Comparison of ENCODE assay signal across 15 cellular contexts in genomic region chr17:17580662-17581470, GRCh38. TPM values are rescaled to one million over a fixed set of nuclear protein-coding genes. Genes with fewer than 3 reads are reported as not detected.
A peak's percentile ranks its signal among the peaks of the same experiment; 100 is the strongest.
DNase-seq lines count a peak whose midpoint lies in the region; ATAC-seq and TF ChIP-seq lines count a peak whose summit lies in the region.
"Had no signal": no experiment of that assay in that cellular context is flagged by ENCODE, and none has a peak within 500 bp of the region (broad histone marks: within the 10 kb centered on the region; RNA-seq: fewer than 3 reads in every experiment).

No MANE protein-coding gene starts in this region.

- peak overlapping the region; percentile 74 for H3K27ac Mint-ChIP-seq in HFFc6
- peak overlapping the region; percentile 59 for H3K27ac Mint-ChIP-seq in chondrocyte (ENCODE audit: unreplicated experiment)
- H3K27ac Mint-ChIP-seq in nephron progenitor cell = peak overlapping the region; percentile 93

- H3K4me1 Mint-ChIP-seq in HFFc6 (ENCODE audit: low read depth) = peaks cover 27% of the 10 kb centered on the region
- peaks cover 9% of the 10 kb centered on the region for H3K4me1 Mint-ChIP-seq in chondrocyte (ENCODE audit: low read depth)
- H3K4me1 Mint-ChIP-seq in nephron progenitor cell = peaks cover 40% of the 10 kb centered on the region

- peaks cover 1% of the 10 kb centered on the region; the same call in 1 of the 2 replicates for H3K27me3 Mint-ChIP-seq in HFFc6 (ENCODE audit: insufficient read depth)
- H3K27me3 Mint-ChIP-seq in chondrocyte (ENCODE audit: low read depth) = no peaks in the 10 kb centered on the region
- peaks cover 3% of the 10 kb centered on the region for H3K27me3 Mint-ChIP-seq in nephron progenitor cell (ENCODE audit: low read depth, poor library complexity)
- H3K27me3 Mint-ChIP-seq: stimulated activated naive CD8-positive, alpha-beta T cell treated with anti-CD3 and anti-CD28 coated beads, Interleukin-15, amount 100 ng/mL, for 72 hours had no signal

- H3K4me3 Mint-ChIP-seq in HFFc6 (no peak overlapping the region), chondrocyte (ENCODE audit: unreplicated experiment) (no peak overlapping the region), nephron progenitor cell (no peak overlapping the region)
- H3K4me3 Mint-ChIP-seq: stimulated activated naive CD8-positive, alpha-beta T cell treated with anti-CD3 and anti-CD28 coated beads, Interleukin-15, amount 100 ng/mL, for 72 hours had no signal

- ATAC-seq in HG03342 (IDR thresholded peaks at IDR 0.05; ENCODE audit: unreplicated experiment) (no peak), GM21576 (IDR thresholded peaks at IDR 0.05; ENCODE audit: unreplicated experiment) (no peak)
- ATAC-seq: stimulated activated naive CD8-positive, alpha-beta T cell treated with anti-CD3 and anti-CD28 coated beads, Interleukin-15, amount 100 ng/mL, for 72 hours had no signal

- TF ChIP-seq CTCF in HFFc6 (IDR thresholded peaks at IDR 0.05) (no peak), chondrocyte (IDR thresholded peaks at IDR 0.05) (no peak), nephron progenitor cell (IDR thresholded peaks at IDR 0.05) (no peak)

- H3K9me3 Mint-ChIP-seq in HFFc6 = no peaks in the 10 kb centered on the region
- no peaks in the 10 kb centered on the region for H3K9me3 Mint-ChIP-seq in chondrocyte (ENCODE audit: low read depth)
- no peaks in the 10 kb centered on the region for H3K9me3 Mint-ChIP-seq in nephron progenitor cell
- H3K9me3 Mint-ChIP-seq: stimulated activated naive CD8-positive, alpha-beta T cell treated with anti-CD3 and anti-CD28 coated beads, Interleukin-15, amount 100 ng/mL, for 72 hours had no signal

- no peaks in the 10 kb centered on the region; the same call in 1 of the 2 replicates for H3K36me3 Mint-ChIP-seq in HFFc6 (ENCODE audit: low read depth)
- H3K36me3 Mint-ChIP-seq in chondrocyte (ENCODE audit: low read depth) = no peaks in the 10 kb centered on the region
- H3K36me3 Mint-ChIP-seq in nephron progenitor cell (ENCODE audit: low read depth) = peaks cover 5% of the 10 kb centered on the region

- DNase-seq in EH (ENCODE audit: low read depth) = peak; percentile 46
- no peak for DNase-seq in HFFc6
- DNase-seq in chondrocyte (ENCODE audit: low spot score) = no peak
- no peak for DNase-seq in nephron progenitor cell
- DNase-seq in NCI-H1694 (lab: John Stamatoyannopoulos, UW) = no peak
- DNase-seq in MV-4-11 (lab: John Stamatoyannopoulos, UW) = no peak
- DNase-seq: activated T-cell treated with anti-CD3 and anti-CD28 coated beads for 4 hours; anterior cingulate cortex; effector CD4-positive, alpha-beta T cell; foreskin melanocyte; GOT3; NCI-H2107; stimulated activated naive CD8-positive, alpha-beta T cell treated with anti-CD3 and anti-CD28 coated beads, Interleukin-15, amount 100 ng/mL, for 72 hours had no signal

RNA-seq across cellular contexts. Expression of gene PEMT, which starts 10.6 kb away (rescaled TPM):
- total RNA-seq in HFFc6 (2021; fragmentation: NEBNext Ultra II Directional; extraction: Animal tissue kit (Norgen Biotek cat#: 25700)) = 10 to 100 TPM; 33.0 to 49.2 (median 44.0) TPM
- 27.5 to 33.8 TPM (median 31.1 TPM) in 3 replicates for total RNA-seq in chondrocyte
